ENCODE assay signal across 25 cellular contexts in genomic region chr11:1468473-1469066, GRCh38.
"Had no signal": no experiment of that assay in that cellular context is flagged by ENCODE, and none has a peak within 500 bp of the region (broad histone marks: within the 10 kb centered on the region; RNA-seq: fewer than 3 reads in every experiment).

No MANE protein-coding gene starts in this region.

- H3K27ac Mint-ChIP-seq: activated B cell treated with CpG ODN at 0.5 μM for 24 hours; activated naive CD4-positive, alpha-beta T cell treated with anti-CD3 and anti-CD28 coated beads for 36 hours; activated naive CD8-positive, alpha-beta T cell treated with anti-CD3 and anti-CD28 coated beads, Interleukin-2, amount 10 ng/mL, durations not matched to agents 7 days and 5 days; activated T-cell treated with anti-CD3 and anti-CD28 coated beads, Interleukin-2, amount 50 U/mL, for 72 hours; dendritic cell treated with granulocyte-macrophage colony-stimulating factor and Interleukin-4, amounts not matched to agents 40 ng/mL and 50 ng/mL, for 4 days; naive thymus-derived CD4-positive, alpha-beta T cell; type B pancreatic cell had no signal

- FAIRE-seq: kidney had no signal

- H3K4me1 Mint-ChIP-seq: activated B cell treated with CpG ODN at 0.5 μM for 24 hours; activated naive CD8-positive, alpha-beta T cell treated with anti-CD3 and anti-CD28 coated beads, Interleukin-2, amount 10 ng/mL, durations not matched to agents 7 days and 5 days; naive thymus-derived CD4-positive, alpha-beta T cell; stimulated activated naive CD8-positive, alpha-beta T cell treated with anti-CD3 and anti-CD28 coated beads, Interleukin-15, amount 100 ng/mL, for 72 hours had no signal

- H3K4me3 Mint-ChIP-seq: activated B cell treated with CpG ODN at 0.5 μM for 24 hours; activated naive CD4-positive, alpha-beta T cell treated with anti-CD3 and anti-CD28 coated beads for 36 hours; activated naive CD8-positive, alpha-beta T cell treated with anti-CD3 and anti-CD28 coated beads, Interleukin-2, amount 10 ng/mL, durations not matched to agents 7 days and 5 days; activated T-cell treated with anti-CD3 and anti-CD28 coated beads, Interleukin-2, amount 50 U/mL, for 72 hours; dendritic cell treated with granulocyte-macrophage colony-stimulating factor and Interleukin-4, amounts not matched to agents 40 ng/mL and 50 ng/mL, for 4 days; naive thymus-derived CD4-positive, alpha-beta T cell; neural progenitor cell; stimulated activated naive CD8-positive, alpha-beta T cell treated with anti-CD3 and anti-CD28 coated beads, Interleukin-15, amount 100 ng/mL, for 72 hours; type B pancreatic cell had no signal

- H3K27me3 Mint-ChIP-seq: activated B cell treated with CpG ODN at 0.5 μM for 24 hours; activated naive CD8-positive, alpha-beta T cell treated with anti-CD3 and anti-CD28 coated beads, Interleukin-2, amount 10 ng/mL, durations not matched to agents 7 days and 5 days; dendritic cell treated with granulocyte-macrophage colony-stimulating factor and Interleukin-4, amounts not matched to agents 40 ng/mL and 50 ng/mL, for 4 days; naive thymus-derived CD4-positive, alpha-beta T cell; stimulated activated naive CD8-positive, alpha-beta T cell treated with anti-CD3 and anti-CD28 coated beads, Interleukin-15, amount 100 ng/mL, for 72 hours; type B pancreatic cell had no signal

- H3K36me3 Mint-ChIP-seq: neural progenitor cell had no signal

- H3K27me3 ChIP-seq: body of pancreas, cardiac muscle cell, heart right ventricle, neural progenitor cell, suprapubic skin, vagina had no signal

- H3K27ac ChIP-seq: body of pancreas, cardiac muscle cell, heart right ventricle, neural progenitor cell, suprapubic skin, vagina had no signal

- H3K9ac ChIP-seq: neural progenitor cell had no signal

- H3K4me1 ChIP-seq: body of pancreas, neural progenitor cell, suprapubic skin, vagina had no signal

- H3K4me3 ChIP-seq: body of pancreas, cardiac muscle cell, heart right ventricle, lung, neural progenitor cell, suprapubic skin, vagina had no signal

- DNase-seq: activated B cell treated with CpG ODN at 0.5 μM for 24 hours; activated CD4-positive, alpha-beta T cell treated with anti-CD3 and anti-CD28 coated beads for 4 hours; activated CD4-positive, alpha-beta T cell treated with anti-CD3 and anti-CD28 coated beads, Interleukin-2, amount 50 U/mL, for 48 hours; activated CD8-positive, alpha-beta memory T cell treated with anti-CD3 and anti-CD28 coated beads, Interleukin-2, amount 50 U/mL, for 48 hours; activated effector memory CD4-positive, alpha-beta T cell treated with Interleukin-2 at 50 U/mL for 16 hours; activated naive CD4-positive, alpha-beta T cell treated with anti-CD3 and anti-CD28 coated beads for 36 hours; activated naive CD8-positive, alpha-beta T cell treated with anti-CD3 and anti-CD28 coated beads, Interleukin-2, amount 10 ng/mL, durations not matched to agents 7 days and 5 days; activated T-cell treated with anti-CD3 and anti-CD28 coated beads, Interleukin-2, amount 50 U/mL, for 72 hours; body of pancreas; effector CD8-positive, alpha-beta T cell; naive thymus-derived CD4-positive, alpha-beta T cell; retina; stimulated activated CD4-positive, alpha-beta T cell treated with anti-CD3 and anti-CD28 coated beads, Interleukin-12 subunit alpha, Interleukin-12 subunit beta, amount 100 ng/mL, for 4 hours; stimulated activated CD4-positive, alpha-beta T cell treated with anti-CD3 and anti-CD28 coated beads, Interleukin-4, amount 100 ng/mL, for 4 hours; stimulated activated naive CD8-positive, alpha-beta T cell treated with anti-CD3 and anti-CD28 coated beads, Interleukin-15, amount 100 ng/mL, for 72 hours; T1000 had no signal

- ATAC-seq: activated T-cell treated with anti-CD3 and anti-CD28 coated beads, Interleukin-2, amount 50 U/mL, for 72 hours; body of pancreas; naive thymus-derived CD4-positive, alpha-beta T cell; stimulated activated naive CD8-positive, alpha-beta T cell treated with anti-CD3 and anti-CD28 coated beads, Interleukin-15, amount 100 ng/mL, for 72 hours had no signal

- H3K4me2 ChIP-seq: neural progenitor cell had no signal

- H3K9me3 Mint-ChIP-seq: activated B cell treated with CpG ODN at 0.5 μM for 24 hours; activated naive CD4-positive, alpha-beta T cell treated with anti-CD3 and anti-CD28 coated beads for 36 hours; activated naive CD8-positive, alpha-beta T cell treated with anti-CD3 and anti-CD28 coated beads, Interleukin-2, amount 10 ng/mL, durations not matched to agents 7 days and 5 days; activated T-cell treated with anti-CD3 and anti-CD28 coated beads, Interleukin-2, amount 50 U/mL, for 72 hours; neural progenitor cell; stimulated activated naive CD8-positive, alpha-beta T cell treated with anti-CD3 and anti-CD28 coated beads, Interleukin-15, amount 100 ng/mL, for 72 hours; type B pancreatic cell had no signal

- H3K9me3 ChIP-seq: body of pancreas, suprapubic skin, vagina had no signal

- H3K36me3 ChIP-seq: cardiac muscle cell, neural progenitor cell had no signal

- H2AFZ ChIP-seq: neural progenitor cell had no signal
